ENCODE assay signal across 1 cellular context in genomic region chr11:19121646-19122045, GRCh38.
TF ChIP-seq lines count a peak whose summit lies in the region.

No MANE protein-coding gene starts in this region.

TF ChIP-seq in endothelial cell of umbilical vein, 7 proteins besides CTCF, POLR2A, EP300 and RAD21:
- TF ChIP-seq POLR2AphosphoS5 (IDR thresholded peaks at IDR 0.05; ENCODE audit: insufficient read depth, low read depth, low read length) (no peak), EZH2 (IDR thresholded peaks at IDR 0.05; ENCODE audit: borderline replicate concordance, low read depth, low read length, severe bottlenecking) (no peak), FOS (IDR thresholded peaks at IDR 0.05; ENCODE audit: borderline replicate concordance, insufficient read depth, low read length) (no peak), GATA2 (IDR thresholded peaks at IDR 0.05; ENCODE audit: insufficient read depth, insufficient read length, low read depth, low read length) (no peak), MAX (IDR thresholded peaks at IDR 0.05; ENCODE audit: insufficient read depth, insufficient read length) (no peak), JUN (IDR thresholded peaks at IDR 0.05; ENCODE audit: borderline replicate concordance, insufficient read depth, insufficient read length, low read depth) (no peak), MYC (IDR thresholded peaks at IDR 0.05; ENCODE audit: low read depth, low read length) (no peak)
